In the genomic region with DNA sequence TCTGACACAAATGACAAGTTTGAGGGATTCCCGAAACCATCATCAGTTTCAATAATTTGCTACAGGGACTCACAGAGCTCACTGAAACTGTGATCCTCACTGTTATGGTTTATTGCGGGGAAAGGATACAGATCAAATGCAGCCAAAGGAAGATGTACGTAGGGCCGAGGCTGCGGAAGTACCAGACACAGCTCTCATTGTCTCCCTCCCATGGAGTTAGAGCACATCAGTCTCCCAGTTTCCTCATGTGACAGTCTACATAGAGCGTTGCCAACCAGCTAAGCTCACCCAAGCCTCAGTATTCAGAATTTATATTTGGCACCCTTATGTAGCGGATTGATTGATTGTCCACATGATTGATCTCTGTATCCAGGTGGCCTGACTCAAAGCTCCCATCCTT, we compare ENCODE assay signal across 23 cellular contexts.
DNase-seq lines count a peak whose midpoint lies in the region; FAIRE-seq and TF ChIP-seq lines count a peak whose summit lies in the region.
"Had no signal": no experiment of that assay in that cellular context is flagged by ENCODE, and none has a peak within 500 bp of the region (broad histone marks: within the 10 kb centered on the region; RNA-seq: fewer than 3 reads in every experiment).

No MANE protein-coding gene starts in this region.

- H3K4me3 ChIP-seq in bronchial epithelial cell (ENCODE audit: low read depth, low read length) (no peak overlapping the region), neuronal stem cell (ENCODE audit: low read length in 2 of 2) (no peak overlapping the region)
- H3K4me3 ChIP-seq: A549, HAP-1 had no signal

- H3K23ac ChIP-seq in neuronal stem cell (ENCODE audit: low read depth, low read length, poor library complexity) = no peak overlapping the region

- H3K27ac ChIP-seq in neuronal stem cell (replicated peaks; ENCODE audit: low read length) = no peak overlapping the region
- H3K27ac ChIP-seq: A549 had no signal

- DNase-seq in Ammon's horn (ENCODE audit: low spot score) = peak; percentile 4
- DNase-seq in bronchial epithelial cell (ENCODE audit: low read depth) = no peak
- DNase-seq in globus pallidus (ENCODE audit: low spot score) = peak; percentile 11
- no peak for DNase-seq in neuronal stem cell (ENCODE audit: low spot score)
- DNase-seq in GM12892 (ENCODE audit: insufficient read length) = no peak
- no peak for DNase-seq in NCI-H187 treated with DMSO at 0.1 percent for 48 hours (lab: John Stamatoyannopoulos, UW)
- no peak for DNase-seq in NCI-H82 (lab: John Stamatoyannopoulos, UW)
- DNase-seq: 8988T; ACHN; AML-193; C1 segment of cervical spinal cord; Calu3; CD4-positive, alpha-beta memory T cell; COR-L47; DMS53; DMS79 treated with DMSO at 0.1 percent for 48 hours; GF-D8; GOT3; HFFc6 had no signal

- H3K4me2 ChIP-seq in neuronal stem cell (ENCODE audit: insufficient read depth, low read length, poor library complexity, severe bottlenecking) = no peak overlapping the region
- H3K4me2 ChIP-seq: A549 had no signal

- H2BK12ac ChIP-seq in neuronal stem cell (ENCODE audit: low read length) = no peak overlapping the region

- H3K79me1 ChIP-seq in neuronal stem cell (ENCODE audit: low read depth, low read length) = no peaks in the 10 kb centered on the region

- no peak overlapping the region for H2BK15ac ChIP-seq in neuronal stem cell (ENCODE audit: low read length)

- TF ChIP-seq CTCF in bronchial epithelial cell (IDR thresholded peaks at IDR 0.05; ENCODE audit: insufficient read depth, low read length, severe bottlenecking) = no peak

- H3K9me3 ChIP-seq in neuronal stem cell (replicated peaks in 1 of 2; ENCODE audit: control insufficient read depth in 2 of 2, insufficient read depth in 1 of 2, low read depth in 1 of 2, low read length in 2 of 2) = no peaks in the 10 kb centered on the region
- H3K9me3 ChIP-seq: A549, HAP-1 had no signal

- H3K36me3 ChIP-seq in bronchial epithelial cell (ENCODE audit: control insufficient read depth, insufficient read depth, low read length) (no peaks in the 10 kb centered on the region), neuronal stem cell (replicated peaks in 1 of 2; ENCODE audit: control insufficient read depth in 2 of 2, insufficient read depth in 2 of 2, low read length in 2 of 2) (no peaks in the 10 kb centered on the region)
- H3K36me3 ChIP-seq: HAP-1 had no signal

- H3K4me1 ChIP-seq in neuronal stem cell (ENCODE audit: control insufficient read depth in 2 of 2, insufficient read depth in 1 of 2, low read depth in 1 of 2, low read length in 2 of 2) = no peaks in the 10 kb centered on the region
- H3K4me1 ChIP-seq: A549 had no signal

- H4K8ac ChIP-seq in neuronal stem cell (ENCODE audit: low read depth, low read length) = no peak overlapping the region

- FAIRE-seq in bronchial epithelial cell (lab: Jason Lieb, UNC) = peak; percentile 28
- FAIRE-seq in GM12892 (lab: Jason Lieb, UNC) = no peak
- FAIRE-seq: A549, GM12891, H54 had no signal

- H3K27me3 ChIP-seq in bronchial epithelial cell (ENCODE audit: control insufficient read depth, insufficient read depth, low read length) (no peaks in the 10 kb centered on the region), neuronal stem cell (ENCODE audit: control insufficient read depth in 3 of 3, insufficient read depth in 3 of 3, low read depth in 1 of 3, low read length in 3 of 3) (no peaks in the 10 kb centered on the region)

- H3K18ac ChIP-seq in neuronal stem cell (ENCODE audit: low read length) = no peak overlapping the region

- TF ChIP-seq POLR2A in GM12892 (IDR thresholded peaks at IDR 0.05; ENCODE audit: low read depth, low read length) = no peak

- no peak overlapping the region for H2AK5ac ChIP-seq in neuronal stem cell (ENCODE audit: low read depth, low read length)

- no CpG with 5 or more reads among the region's 7 CpGs for WGBS in neuronal stem cell (ENCODE audit: extremely low coverage in 2 of 2, insufficient read length in 2 of 2, insufficient replicate concordance in 1 of 2), 2 donors

- H4K91ac ChIP-seq in neuronal stem cell (ENCODE audit: low read depth, low read length, poor library complexity) = no peak overlapping the region

- peak overlapping the region; percentile 19 for H2AFZ ChIP-seq in neuronal stem cell (ENCODE audit: low read length)

- H3K4ac ChIP-seq in neuronal stem cell (ENCODE audit: low read length) = no peak overlapping the region

- H3K14ac ChIP-seq in neuronal stem cell (ENCODE audit: low read length) = no peak overlapping the region

- H3K9ac ChIP-seq in neuronal stem cell (ENCODE audit: low read depth, low read length, poor library complexity) = no peak overlapping the region

- no peak overlapping the region for H2BK5ac ChIP-seq in neuronal stem cell (ENCODE audit: low read length)

- no peak overlapping the region for H2BK120ac ChIP-seq in neuronal stem cell (ENCODE audit: low read depth, low read length)

Comparison
In these comparisons a context has a peak if more than half of its experiments do, and no peak if none do; other contexts are left out.
1. DNase-seq: peak in Ammon's horn (single experiment) and globus pallidus (single experiment); none in bronchial epithelial cell (single experiment), neuronal stem cell (single experiment), GM12892 (single experiment), NCI-H187 treated with DMSO at 0.1 percent for 48 hours (single experiment) and NCI-H82 (single experiment).